17 cellular contexts compared by ENCODE assay signal in genomic region chr12:26648999-26649398, GRCh38.
"Had no signal": no experiment of that assay in that cellular context is flagged by ENCODE, and none has a peak within 500 bp of the region (broad histone marks: within the 10 kb centered on the region; RNA-seq: fewer than 3 reads in every experiment).

No MANE protein-coding gene starts in this region.

- H3K4me1 ChIP-seq: psoas muscle had no signal

- H3K4me1 Mint-ChIP-seq: activated CD8-positive, alpha-beta memory T cell treated with anti-CD3 and anti-CD28 coated beads, Interleukin-2, amount 10 ng/mL, durations not matched to agents 7 days and 5 days; neural crest cell had no signal

- H3K4me3 Mint-ChIP-seq: activated CD4-positive, alpha-beta memory T cell treated with anti-CD3 and anti-CD28 coated beads for 36 hours; activated CD4-positive, alpha-beta T cell treated with anti-CD3 and anti-CD28 coated beads for 36 hours; activated CD8-positive, alpha-beta memory T cell treated with anti-CD3 and anti-CD28 coated beads, Interleukin-2, amount 10 ng/mL, durations not matched to agents 7 days and 5 days; activated naive CD4-positive, alpha-beta T cell treated with anti-CD3 and anti-CD28 coated beads for 36 hours; activated naive CD8-positive, alpha-beta T cell treated with anti-CD3 and anti-CD28 coated beads, Interleukin-2, amount 50 U/mL, for 24 hours; neural crest cell; T-helper 17 cell had no signal

- ATAC-seq: activated CD4-positive, alpha-beta T cell treated with anti-CD3 and anti-CD28 coated beads for 36 hours; activated CD8-positive, alpha-beta memory T cell treated with anti-CD3 and anti-CD28 coated beads, Interleukin-2, amount 10 ng/mL, durations not matched to agents 7 days and 5 days; activated naive CD8-positive, alpha-beta T cell treated with anti-CD3 and anti-CD28 coated beads, Interleukin-2, amount 50 U/mL, for 24 hours; left ventricle myocardium superior; psoas muscle; T-helper 17 cell had no signal

- H3K27ac ChIP-seq: psoas muscle, thoracic aorta had no signal

- H3K27me3 Mint-ChIP-seq: activated CD4-positive, alpha-beta memory T cell treated with anti-CD3 and anti-CD28 coated beads for 36 hours; activated CD4-positive, alpha-beta T cell treated with anti-CD3 and anti-CD28 coated beads for 36 hours; activated CD8-positive, alpha-beta memory T cell treated with anti-CD3 and anti-CD28 coated beads, Interleukin-2, amount 10 ng/mL, durations not matched to agents 7 days and 5 days; activated naive CD8-positive, alpha-beta T cell treated with anti-CD3 and anti-CD28 coated beads, Interleukin-2, amount 50 U/mL, for 24 hours; T-helper 17 cell had no signal

- H3K4me3 ChIP-seq: psoas muscle, thoracic aorta had no signal

- DNase-seq: activated CD4-positive, alpha-beta memory T cell treated with anti-CD3 and anti-CD28 coated beads for 36 hours; activated CD4-positive, alpha-beta T cell treated with anti-CD3 and anti-CD28 coated beads for 36 hours; activated CD8-positive, alpha-beta memory T cell treated with anti-CD3 and anti-CD28 coated beads, Interleukin-2, amount 10 ng/mL, durations not matched to agents 7 days and 5 days; activated naive CD4-positive, alpha-beta T cell treated with anti-CD3 and anti-CD28 coated beads for 36 hours; activated naive CD8-positive, alpha-beta T cell treated with anti-CD3 and anti-CD28 coated beads, Interleukin-2, amount 50 U/mL, for 24 hours; activated T-cell treated with anti-CD3 and anti-CD28 coated beads, Interleukin-2, amount 50 U/mL, for 1 hour; aorta; hippocampal formation; kidney; left ventricle myocardium superior; psoas muscle; stimulated activated CD4-positive, alpha-beta T cell treated with anti-CD3 and anti-CD28 coated beads, Interleukin-12 subunit alpha, Interleukin-12 subunit beta, amount 100 ng/mL, for 4 hours; stimulated activated CD4-positive, alpha-beta T cell treated with anti-CD3 and anti-CD28 coated beads, Interleukin-2, amount 100 ng/mL, for 24 hours; T-helper 17 cell had no signal

- FAIRE-seq: kidney had no signal

- H3K27ac Mint-ChIP-seq: activated CD4-positive, alpha-beta memory T cell treated with anti-CD3 and anti-CD28 coated beads for 36 hours; activated CD4-positive, alpha-beta T cell treated with anti-CD3 and anti-CD28 coated beads for 36 hours; activated CD8-positive, alpha-beta memory T cell treated with anti-CD3 and anti-CD28 coated beads, Interleukin-2, amount 10 ng/mL, durations not matched to agents 7 days and 5 days; activated naive CD4-positive, alpha-beta T cell treated with anti-CD3 and anti-CD28 coated beads for 36 hours; activated naive CD8-positive, alpha-beta T cell treated with anti-CD3 and anti-CD28 coated beads, Interleukin-2, amount 50 U/mL, for 24 hours; activated T-helper 2 cell treated with anti-CD3 and anti-CD28 coated beads, Interferon-gamma antibody, Interleukin-2, Interleukin-4, amounts not matched to agents 10 μg/mL and 5 μg/mL and 100 μg/mL, durations not matched to agents 14 hours and 24 hours and 36 hours had no signal

- H3K9me3 ChIP-seq: psoas muscle, thoracic aorta had no signal
